Comparison of ENCODE assay signal across 1 cellular context in the genomic region with DNA sequence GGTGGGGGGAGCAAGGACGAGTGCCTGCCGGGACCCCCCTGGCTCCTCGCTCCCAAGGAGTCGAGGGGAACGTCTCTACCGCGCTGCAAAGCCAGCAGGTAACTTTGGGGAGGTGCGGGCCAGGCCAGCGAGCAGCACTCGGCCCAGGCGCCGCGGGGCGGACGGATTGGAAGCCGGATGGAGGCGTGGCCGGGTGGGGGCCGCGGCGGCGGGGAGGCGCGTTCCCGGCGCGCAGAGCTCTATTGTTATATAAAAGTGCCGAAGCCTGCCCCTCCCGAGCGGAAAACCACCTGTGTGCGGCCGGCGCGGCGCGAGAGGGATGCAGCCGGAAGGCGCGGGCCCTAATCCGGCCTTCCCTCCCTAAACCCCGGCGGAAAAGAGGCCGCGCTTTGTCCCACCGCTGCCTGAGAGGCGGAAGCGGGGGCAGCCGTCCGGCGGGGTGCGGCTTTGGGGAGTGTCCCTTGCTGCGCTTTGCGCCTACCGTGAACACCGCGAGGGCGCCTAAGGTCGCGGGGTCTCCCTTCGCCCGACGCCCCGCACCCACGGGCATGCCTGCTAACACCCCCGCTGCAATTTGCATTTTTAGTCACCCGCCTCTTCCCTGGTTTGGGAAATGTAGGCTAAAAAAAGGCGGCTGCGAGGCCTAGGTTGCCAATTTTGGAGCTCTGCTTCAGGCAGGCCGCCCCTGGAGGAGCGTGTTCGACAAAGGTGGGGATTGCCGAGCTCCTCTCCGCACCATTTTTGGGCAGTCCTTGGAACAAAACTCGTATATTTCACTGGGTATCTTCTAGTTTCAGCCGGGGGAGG.
TF ChIP-seq lines count a peak whose summit lies in the region.

No MANE protein-coding gene starts in this region.

TF ChIP-seq in HepG2, 621 proteins besides CTCF, POLR2A, EP300 and RAD21 (continued from another document and continues in another):
- peak; percentile 36; the same call in 1 of the 2 replicates for TF ChIP-seq MXD4 (CRISPR knock-in tag; IDR thresholded peaks at IDR 0.05)
- TF ChIP-seq ZNF496 (CRISPR knock-in tag; IDR thresholded peaks at IDR 0.05; ENCODE audit: insufficient replicate concordance), result no peak
- TF ChIP-seq ZNF839 (CRISPR knock-in tag; IDR thresholded peaks at IDR 0.05; ENCODE audit: borderline replicate concordance), result peak; percentile 3; the same call in 1 of the 2 replicates
- TF ChIP-seq BRCA1 (CRISPR knock-in tag; IDR thresholded peaks at IDR 0.05), result no peak
- peak; percentile 80; the same call in 1 of the 2 replicates for TF ChIP-seq ZNF430 (CRISPR knock-in tag; IDR thresholded peaks at IDR 0.05)
- TF ChIP-seq MEF2D (CRISPR knock-in tag; IDR thresholded peaks at IDR 0.05), result peak; percentile 62; the same call in 1 of the 2 replicates
- TF ChIP-seq ZNF44 (CRISPR knock-in tag; IDR thresholded peaks at IDR 0.05), result 0 out of 2 replicates have a peak, but pooled peaks have one; percentile 13
- peak; percentile 39; the same call in 1 of the 2 replicates for TF ChIP-seq SP2 (CRISPR knock-in tag; IDR thresholded peaks at IDR 0.05)
- TF ChIP-seq, protein P1, sequence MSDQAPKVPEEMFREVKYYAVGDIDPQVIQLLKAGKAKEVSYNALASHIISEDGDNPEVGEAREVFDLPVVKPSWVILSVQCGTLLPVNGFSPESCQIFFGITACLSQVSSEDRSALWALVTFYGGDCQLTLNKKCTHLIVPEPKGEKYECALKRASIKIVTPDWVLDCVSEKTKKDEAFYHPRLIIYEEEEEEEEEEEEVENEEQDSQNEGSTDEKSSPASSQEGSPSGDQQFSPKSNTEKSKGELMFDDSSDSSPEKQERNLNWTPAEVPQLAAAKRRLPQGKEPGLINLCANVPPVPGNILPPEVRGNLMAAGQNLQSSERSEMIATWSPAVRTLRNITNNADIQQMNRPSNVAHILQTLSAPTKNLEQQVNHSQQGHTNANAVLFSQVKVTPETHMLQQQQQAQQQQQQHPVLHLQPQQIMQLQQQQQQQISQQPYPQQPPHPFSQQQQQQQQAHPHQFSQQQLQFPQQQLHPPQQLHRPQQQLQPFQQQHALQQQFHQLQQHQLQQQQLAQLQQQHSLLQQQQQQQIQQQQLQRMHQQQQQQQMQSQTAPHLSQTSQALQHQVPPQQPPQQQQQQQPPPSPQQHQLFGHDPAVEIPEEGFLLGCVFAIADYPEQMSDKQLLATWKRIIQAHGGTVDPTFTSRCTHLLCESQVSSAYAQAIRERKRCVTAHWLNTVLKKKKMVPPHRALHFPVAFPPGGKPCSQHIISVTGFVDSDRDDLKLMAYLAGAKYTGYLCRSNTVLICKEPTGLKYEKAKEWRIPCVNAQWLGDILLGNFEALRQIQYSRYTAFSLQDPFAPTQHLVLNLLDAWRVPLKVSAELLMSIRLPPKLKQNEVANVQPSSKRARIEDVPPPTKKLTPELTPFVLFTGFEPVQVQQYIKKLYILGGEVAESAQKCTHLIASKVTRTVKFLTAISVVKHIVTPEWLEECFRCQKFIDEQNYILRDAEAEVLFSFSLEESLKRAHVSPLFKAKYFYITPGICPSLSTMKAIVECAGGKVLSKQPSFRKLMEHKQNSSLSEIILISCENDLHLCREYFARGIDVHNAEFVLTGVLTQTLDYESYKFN (CRISPR knock-in tag; conservative IDR thresholded peaks at IDR 0.05), result peak; percentile 74
- no peak; the same call in 1 of the 2 replicates for TF ChIP-seq NFYB (CRISPR knock-in tag; IDR thresholded peaks at IDR 0.05)
- peak; percentile 68; the same call in 1 of the 2 replicates for TF ChIP-seq ZNF20 (CRISPR knock-in tag; IDR thresholded peaks at IDR 0.05)
- TF ChIP-seq TBX2 (CRISPR knock-in tag; IDR thresholded peaks at IDR 0.05; ENCODE audit: borderline replicate concordance), result peak; percentile 96
- TF ChIP-seq, protein P2, sequence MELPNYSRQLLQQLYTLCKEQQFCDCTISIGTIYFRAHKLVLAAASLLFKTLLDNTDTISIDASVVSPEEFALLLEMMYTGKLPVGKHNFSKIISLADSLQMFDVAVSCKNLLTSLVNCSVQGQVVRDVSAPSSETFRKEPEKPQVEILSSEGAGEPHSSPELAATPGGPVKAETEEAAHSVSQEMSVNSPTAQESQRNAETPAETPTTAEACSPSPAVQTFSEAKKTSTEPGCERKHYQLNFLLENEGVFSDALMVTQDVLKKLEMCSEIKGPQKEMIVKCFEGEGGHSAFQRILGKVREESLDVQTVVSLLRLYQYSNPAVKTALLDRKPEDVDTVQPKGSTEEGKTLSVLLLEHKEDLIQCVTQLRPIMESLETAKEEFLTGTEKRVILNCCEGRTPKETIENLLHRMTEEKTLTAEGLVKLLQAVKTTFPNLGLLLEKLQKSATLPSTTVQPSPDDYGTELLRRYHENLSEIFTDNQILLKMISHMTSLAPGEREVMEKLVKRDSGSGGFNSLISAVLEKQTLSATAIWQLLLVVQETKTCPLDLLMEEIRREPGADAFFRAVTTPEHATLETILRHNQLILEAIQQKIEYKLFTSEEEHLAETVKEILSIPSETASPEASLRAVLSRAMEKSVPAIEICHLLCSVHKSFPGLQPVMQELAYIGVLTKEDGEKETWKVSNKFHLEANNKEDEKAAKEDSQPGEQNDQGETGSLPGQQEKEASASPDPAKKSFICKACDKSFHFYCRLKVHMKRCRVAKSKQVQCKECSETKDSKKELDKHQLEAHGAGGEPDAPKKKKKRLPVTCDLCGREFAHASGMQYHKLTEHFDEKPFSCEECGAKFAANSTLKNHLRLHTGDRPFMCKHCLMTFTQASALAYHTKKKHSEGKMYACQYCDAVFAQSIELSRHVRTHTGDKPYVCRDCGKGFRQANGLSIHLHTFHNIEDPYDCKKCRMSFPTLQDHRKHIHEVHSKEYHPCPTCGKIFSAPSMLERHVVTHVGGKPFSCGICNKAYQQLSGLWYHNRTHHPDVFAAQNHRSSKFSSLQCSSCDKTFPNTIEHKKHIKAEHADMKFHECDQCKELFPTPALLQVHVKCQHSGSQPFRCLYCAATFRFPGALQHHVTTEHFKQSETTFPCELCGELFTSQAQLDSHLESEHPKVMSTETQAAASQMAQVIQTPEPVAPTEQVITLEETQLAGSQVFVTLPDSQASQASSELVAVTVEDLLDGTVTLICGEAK (IDR thresholded peaks at IDR 0.05), result no peak
- TF ChIP-seq, protein P2 (CRISPR knock-in tag; IDR thresholded peaks at IDR 0.05), result peak; percentile 67
- TF ChIP-seq KAT8 (CRISPR knock-in tag; IDR thresholded peaks at IDR 0.05), result no peak; the same call in 1 of the 2 replicates
- no peak for TF ChIP-seq CEBPG (CRISPR knock-in tag; IDR thresholded peaks at IDR 0.05)
- TF ChIP-seq U2AF2 (IDR thresholded peaks at IDR 0.05; ENCODE audit: low read depth, low read length), result no peak
- no peak for TF ChIP-seq PAF1 (CRISPR knock-in tag; IDR thresholded peaks at IDR 0.05)
- TF ChIP-seq ZNF567 (CRISPR knock-in tag; IDR thresholded peaks at IDR 0.05; ENCODE audit: borderline replicate concordance), result peak; percentile 79; the same call in 1 of the 2 replicates
- TF ChIP-seq SMAD1 (CRISPR knock-in tag; IDR thresholded peaks at IDR 0.05; ENCODE audit: borderline replicate concordance, low read depth), result no peak
- no peak for TF ChIP-seq ZNF766 (CRISPR knock-in tag; IDR thresholded peaks at IDR 0.05; ENCODE audit: borderline replicate concordance)
- TF ChIP-seq NR3C1 (CRISPR knock-in tag; IDR thresholded peaks at IDR 0.05), result no peak
- TF ChIP-seq XBP1 (CRISPR knock-in tag; IDR thresholded peaks at IDR 0.05), result no peak
- TF ChIP-seq ZNF607 (CRISPR knock-in tag; IDR thresholded peaks at IDR 0.05; ENCODE audit: borderline replicate concordance), result no peak; the same call in 1 of the 2 replicates
- no peak for TF ChIP-seq NCOA5 (CRISPR knock-in tag; IDR thresholded peaks at IDR 0.05)
- TF ChIP-seq, protein P3, sequence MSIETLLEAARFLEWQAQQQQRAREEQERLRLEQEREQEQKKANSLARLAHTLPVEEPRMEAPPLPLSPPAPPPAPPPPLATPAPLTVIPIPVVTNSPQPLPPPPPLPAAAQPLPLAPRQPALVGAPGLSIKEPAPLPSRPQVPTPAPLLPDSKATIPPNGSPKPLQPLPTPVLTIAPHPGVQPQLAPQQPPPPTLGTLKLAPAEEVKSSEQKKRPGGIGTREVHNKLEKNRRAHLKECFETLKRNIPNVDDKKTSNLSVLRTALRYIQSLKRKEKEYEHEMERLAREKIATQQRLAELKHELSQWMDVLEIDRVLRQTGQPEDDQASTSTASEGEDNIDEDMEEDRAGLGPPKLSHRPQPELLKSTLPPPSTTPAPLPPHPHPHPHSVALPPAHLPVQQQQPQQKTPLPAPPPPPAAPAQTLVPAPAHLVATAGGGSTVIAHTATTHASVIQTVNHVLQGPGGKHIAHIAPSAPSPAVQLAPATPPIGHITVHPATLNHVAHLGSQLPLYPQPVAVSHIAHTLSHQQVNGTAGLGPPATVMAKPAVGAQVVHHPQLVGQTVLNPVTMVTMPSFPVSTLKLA (IDR thresholded peaks at IDR 0.05), result no peak
- 0 out of 2 replicates have a peak, but pooled peaks have one; percentile 6 for TF ChIP-seq GZF1 (CRISPR knock-in tag; IDR thresholded peaks at IDR 0.05)
- TF ChIP-seq NR1H2 (CRISPR knock-in tag; IDR thresholded peaks at IDR 0.05; ENCODE audit: borderline replicate concordance, low read depth), result no peak; the same call in 1 of the 2 replicates
- TF ChIP-seq SPEN (CRISPR knock-in tag; IDR thresholded peaks at IDR 0.05; ENCODE audit: low read depth), result no peak; the same call in 1 of the 2 replicates
- TF ChIP-seq, protein P4, sequence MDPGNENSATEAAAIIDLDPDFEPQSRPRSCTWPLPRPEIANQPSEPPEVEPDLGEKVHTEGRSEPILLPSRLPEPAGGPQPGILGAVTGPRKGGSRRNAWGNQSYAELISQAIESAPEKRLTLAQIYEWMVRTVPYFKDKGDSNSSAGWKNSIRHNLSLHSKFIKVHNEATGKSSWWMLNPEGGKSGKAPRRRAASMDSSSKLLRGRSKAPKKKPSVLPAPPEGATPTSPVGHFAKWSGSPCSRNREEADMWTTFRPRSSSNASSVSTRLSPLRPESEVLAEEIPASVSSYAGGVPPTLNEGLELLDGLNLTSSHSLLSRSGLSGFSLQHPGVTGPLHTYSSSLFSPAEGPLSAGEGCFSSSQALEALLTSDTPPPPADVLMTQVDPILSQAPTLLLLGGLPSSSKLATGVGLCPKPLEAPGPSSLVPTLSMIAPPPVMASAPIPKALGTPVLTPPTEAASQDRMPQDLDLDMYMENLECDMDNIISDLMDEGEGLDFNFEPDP (CRISPR knock-in tag; conservative IDR thresholded peaks at IDR 0.05), result no peak
- peak; percentile 76 for TF ChIP-seq NCOA2 (CRISPR knock-in tag; IDR thresholded peaks at IDR 0.05)
- no peak for TF ChIP-seq ZNF510 (CRISPR knock-in tag; IDR thresholded peaks at IDR 0.05; ENCODE audit: low read depth)
- no peak for TF ChIP-seq ZNF224 (CRISPR knock-in tag; IDR thresholded peaks at IDR 0.05)
- TF ChIP-seq TBL1XR1 (IDR thresholded peaks at IDR 0.05; ENCODE audit: borderline replicate concordance, low read length, partially characterized antibody), result no peak
- TF ChIP-seq ZFP62 (CRISPR knock-in tag; IDR thresholded peaks at IDR 0.05), result no peak
- peak; percentile 54 for TF ChIP-seq HNRNPK (IDR thresholded peaks at IDR 0.05; ENCODE audit: low read depth, low read length, poor library complexity, severe bottlenecking)
- peak; percentile 81 for TF ChIP-seq POLR2G (IDR thresholded peaks at IDR 0.05; ENCODE audit: low read depth, low read length)
